Comparison of ENCODE assay signal across 32 cellular contexts in genomic region chr2:27290571-27290970, GRCh38. TPM values are rescaled to one million over a fixed set of nuclear protein-coding genes. Genes with fewer than 3 reads are reported as not detected.
"Had no signal": no experiment of that assay in that cellular context is flagged by ENCODE, and none has a peak within 500 bp of the region (broad histone marks: within the 10 kb centered on the region; RNA-seq: fewer than 3 reads in every experiment).

No MANE protein-coding gene starts in this region.

- H3K4me1 Mint-ChIP-seq: activated CD4-positive, alpha-beta memory T cell treated with anti-CD3 and anti-CD28 coated beads, Interleukin-2, amount 10 ng/mL, durations not matched to agents 7 days and 5 days; activated CD4-positive, alpha-beta T cell treated with anti-CD3 and anti-CD28 coated beads, Interleukin-2, amount 10 ng/mL, durations not matched to agents 7 days and 5 days; activated T-helper 17 cell treated with anti-CD3 and anti-CD28 coated beads, Interleukin-2, amount 50 U/mL, for 72 hours; central memory CD8-positive, alpha-beta T cell had no signal

- H3K4me1 ChIP-seq: prostate gland, suprapubic skin, tibial artery had no signal

- H3K27me3 ChIP-seq: pancreas, right atrium auricular region had no signal

- H3K9me3 ChIP-seq: heart right ventricle, mucosa of descending colon, pancreas, prostate gland, right atrium auricular region, suprapubic skin, tibial artery had no signal

- H3K36me3 ChIP-seq: heart right ventricle, pancreas, prostate gland, right atrium auricular region, suprapubic skin, tibial artery had no signal

- DNase-seq: activated CD4-positive, alpha-beta memory T cell treated with anti-CD3 and anti-CD28 coated beads, Interleukin-2, amount 10 ng/mL, durations not matched to agents 7 days and 5 days; activated CD4-positive, alpha-beta T cell treated with anti-CD3 and anti-CD28 coated beads for 1 hour; activated CD4-positive, alpha-beta T cell treated with anti-CD3 and anti-CD28 coated beads, Interleukin-2, amount 10 ng/mL, durations not matched to agents 7 days and 5 days; activated gamma-delta T cell treated with Interleukin-2 at 50 U/mL for 16 hours; activated naive CD4-positive, alpha-beta T cell treated with anti-CD3 and anti-CD28 coated beads, Interleukin-2, amount 50 U/mL, for 16 hours; activated T-cell treated with anti-CD3 and anti-CD28 coated beads, Interleukin-2, amount 50 U/mL, for 4 hours; amygdala; endodermal cell; foreskin fibroblast; heart right ventricle; kidney glomerular epithelial cell; mucosa of descending colon; pancreas; stimulated activated CD4-positive, alpha-beta T cell treated with anti-CD3 and anti-CD28 coated beads, Interleukin-15, amount 100 ng/mL, for 24 hours; stimulated activated CD4-positive, alpha-beta T cell treated with anti-CD3 and anti-CD28 coated beads, Interleukin-2, amount 100 ng/mL, for 24 hours; stimulated activated naive CD4-positive, alpha-beta T cell; T-helper 2 cell; tibial artery had no signal

- H3K9me3 Mint-ChIP-seq: activated CD4-positive, alpha-beta memory T cell treated with anti-CD3 and anti-CD28 coated beads, Interleukin-2, amount 10 ng/mL, durations not matched to agents 7 days and 5 days; activated CD4-positive, alpha-beta T cell treated with anti-CD3 and anti-CD28 coated beads, Interleukin-2, amount 10 ng/mL, durations not matched to agents 7 days and 5 days; activated T-cell treated with anti-CD3 and anti-CD28 coated beads, Interleukin-2, amount 50 U/mL, for 4 hours; activated T-helper 17 cell treated with anti-CD3 and anti-CD28 coated beads, Interleukin-2, amount 50 U/mL, for 72 hours; central memory CD8-positive, alpha-beta T cell; dendritic cell treated with granulocyte-macrophage colony-stimulating factor and Interleukin-4, amounts not matched to agents 40 ng/mL and 50 ng/mL, for 4 days; endodermal cell; WTC11 had no signal

- H3K27ac Mint-ChIP-seq: activated CD4-positive, alpha-beta memory T cell treated with anti-CD3 and anti-CD28 coated beads, Interleukin-2, amount 10 ng/mL, durations not matched to agents 7 days and 5 days; activated CD4-positive, alpha-beta T cell treated with anti-CD3 and anti-CD28 coated beads, Interleukin-2, amount 10 ng/mL, durations not matched to agents 7 days and 5 days; activated T-helper 17 cell treated with anti-CD3 and anti-CD28 coated beads, Interleukin-2, amount 50 U/mL, for 72 hours; dendritic cell treated with granulocyte-macrophage colony-stimulating factor and Interleukin-4, amounts not matched to agents 40 ng/mL and 50 ng/mL, for 4 days; endodermal cell; WTC11 had no signal

- H3K4me3 Mint-ChIP-seq: activated CD4-positive, alpha-beta memory T cell treated with anti-CD3 and anti-CD28 coated beads, Interleukin-2, amount 10 ng/mL, durations not matched to agents 7 days and 5 days; activated CD4-positive, alpha-beta T cell treated with anti-CD3 and anti-CD28 coated beads, Interleukin-2, amount 10 ng/mL, durations not matched to agents 7 days and 5 days; activated T-cell treated with anti-CD3 and anti-CD28 coated beads, Interleukin-2, amount 50 U/mL, for 4 hours; activated T-helper 17 cell treated with anti-CD3 and anti-CD28 coated beads, Interleukin-2, amount 50 U/mL, for 72 hours; central memory CD8-positive, alpha-beta T cell; dendritic cell treated with granulocyte-macrophage colony-stimulating factor and Interleukin-4, amounts not matched to agents 40 ng/mL and 50 ng/mL, for 4 days; endodermal cell; WTC11 had no signal

- FAIRE-seq: pancreas had no signal

- H3K27ac ChIP-seq: pancreas, prostate gland, right atrium auricular region, suprapubic skin, tibial artery had no signal

- H3K4me3 ChIP-seq: lung, mucosa of descending colon, pancreas, prostate gland, right atrium auricular region, suprapubic skin, tibial artery had no signal

- H3K36me3 Mint-ChIP-seq: WTC11 had no signal

- ATAC-seq: activated T-cell treated with anti-CD3 and anti-CD28 coated beads, Interleukin-2, amount 50 U/mL, for 4 hours; activated T-helper 17 cell treated with anti-CD3 and anti-CD28 coated beads, Interleukin-2, amount 50 U/mL, for 72 hours; esophagus mucosa; left lobe of liver; mucosa of descending colon; pancreas; WTC11 had no signal

RNA-seq across cellular contexts. Expression of gene TRIM54, which starts 8.3 kb away (rescaled TPM):
- total RNA-seq: activated CD4-positive, alpha-beta T cell treated with anti-CD3 and anti-CD28 coated beads, Interleukin-2, amount 10 ng/mL, durations not matched to agents 7 days and 5 days; left lobe of liver; mesenteric fat pad; suprapubic skin had no signal
- polyA plus RNA-seq: neural cell had no signal

RNA-seq across cellular contexts. Expression of gene DNAJC5G, which starts 15.3 kb away (rescaled TPM):
- total RNA-seq: activated CD4-positive, alpha-beta memory T cell treated with anti-CD3 and anti-CD28 coated beads, Interleukin-2, amount 10 ng/mL, durations not matched to agents 7 days and 5 days; activated CD4-positive, alpha-beta T cell treated with anti-CD3 and anti-CD28 coated beads, Interleukin-2, amount 10 ng/mL, durations not matched to agents 7 days and 5 days; activated T-cell treated with anti-CD3 and anti-CD28 coated beads, Interleukin-2, amount 50 U/mL, for 4 hours; activated T-helper 17 cell treated with anti-CD3 and anti-CD28 coated beads, Interleukin-2, amount 50 U/mL, for 72 hours; esophagus mucosa; left lobe of liver; lung; mesenteric fat pad; myocyte; suprapubic skin; ureter had no signal
- polyA plus RNA-seq: lung, neural cell had no signal

RNA-seq across cellular contexts. Expression of gene SLC30A3, which starts 27.7 kb away (rescaled TPM):
- total RNA-seq: esophagus mucosa, left lobe of liver, mesenteric fat pad, suprapubic skin, ureter had no signal
- polyA plus RNA-seq: neural cell had no signal
